Comparison of ENCODE assay signal across 24 cellular contexts in the genomic region with DNA sequence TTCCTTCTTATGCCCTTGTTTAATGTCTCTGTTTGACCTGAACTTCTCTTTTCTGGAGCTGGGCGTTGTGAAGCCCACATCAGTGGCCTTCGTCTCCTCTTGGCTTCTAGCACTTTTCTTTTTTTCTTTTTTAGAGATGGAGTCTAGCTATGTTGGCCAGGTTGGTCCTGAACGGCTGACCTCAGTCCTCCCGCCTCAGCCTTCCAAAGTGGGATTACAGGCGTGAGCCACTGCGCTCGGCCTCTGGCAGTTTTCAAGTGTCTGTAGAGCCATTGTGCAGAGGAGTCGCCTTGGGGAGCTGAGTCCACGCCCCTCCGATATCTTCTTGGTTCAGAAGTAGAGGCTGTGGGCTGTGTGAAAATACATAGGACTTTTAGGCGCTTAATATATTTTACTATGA. TPM values are rescaled to one million over a fixed set of nuclear protein-coding genes. Genes with fewer than 3 reads are reported as not detected.
DNase-seq lines count a peak whose midpoint lies in the region; ATAC-seq, FAIRE-seq and TF ChIP-seq lines count a peak whose summit lies in the region.
"Had no signal": no experiment of that assay in that cellular context is flagged by ENCODE, and none has a peak within 500 bp of the region (broad histone marks: within the 10 kb centered on the region; RNA-seq: fewer than 3 reads in every experiment).

No MANE protein-coding gene starts in this region.

- H3K4me1 Mint-ChIP-seq in endodermal cell = peaks cover 5% of the 10 kb centered on the region
- H3K4me1 Mint-ChIP-seq in neural crest cell = peaks cover 46% of the 10 kb centered on the region

- TF ChIP-seq CTCF in D721Med (IDR thresholded peaks at IDR 0.05; ENCODE audit: insufficient read depth, missing control alignments) (no peak), OCI-LY3 (IDR thresholded peaks at IDR 0.05; ENCODE audit: low read depth, low read length) (no peak), endodermal cell (conservative IDR thresholded peaks at IDR 0.05) (no peak), neural crest cell (conservative IDR thresholded peaks at IDR 0.05) (no peak), colonic mucosa (IDR thresholded peaks at IDR 0.05) (no peak)

- peaks cover 68% of the 10 kb centered on the region for H3K79me2 ChIP-seq in OCI-LY3 (ENCODE audit: low read length)

- H3K36me3 ChIP-seq in OCI-LY3 (replicated peaks; ENCODE audit: low read depth, low read length) (peaks cover 61% of the 10 kb centered on the region), endodermal cell (ENCODE audit: control insufficient read depth, insufficient read depth, low read length) (peaks cover 86% of the 10 kb centered on the region), colonic mucosa (no peaks in the 10 kb centered on the region)
- H3K36me3 ChIP-seq: Peyer's patch had no signal

- no peak overlapping the region for H3K4me3 ChIP-seq in OCI-LY3 (ENCODE audit: low read length)
- H3K4me3 ChIP-seq in endodermal cell (ENCODE audit: low read length) = no peak overlapping the region
- no peak overlapping the region for H3K4me3 ChIP-seq in colonic mucosa
- H3K4me3 ChIP-seq: Peyer's patch, SJSA1 had no signal

- H3K27ac Mint-ChIP-seq in endodermal cell = peak overlapping the region; percentile 20
- H3K27ac Mint-ChIP-seq in neural crest cell (ENCODE audit: unreplicated experiment) = peak overlapping the region; percentile 54
- H3K27ac Mint-ChIP-seq: HFFc6 had no signal

- H3K27me3 ChIP-seq in OCI-LY3 (ENCODE audit: low read depth, low read length) (no peaks in the 10 kb centered on the region), endodermal cell (ENCODE audit: control insufficient read depth, insufficient read depth, low read length, poor library complexity, severe bottlenecking) (no peaks in the 10 kb centered on the region), colonic mucosa (no peaks in the 10 kb centered on the region)
- H3K27me3 ChIP-seq: BE2C, Peyer's patch, SJSA1 had no signal

- H3K4me1 ChIP-seq in OCI-LY3 (ENCODE audit: low read length) = peaks cover 36% of the 10 kb centered on the region
- no peaks in the 10 kb centered on the region for H3K4me1 ChIP-seq in endodermal cell (ENCODE audit: control insufficient read depth, insufficient read depth, low read length)
- no peaks in the 10 kb centered on the region for H3K4me1 ChIP-seq in colonic mucosa
- H3K4me1 ChIP-seq: BE2C, Peyer's patch had no signal

- 0 out of 2 replicates have a peak, but pooled peaks cover 4% of the 10 kb centered on the region for H4K20me1 ChIP-seq in OCI-LY3 (ENCODE audit: insufficient read depth, low read length)

- H3K27ac ChIP-seq in OCI-LY3 (ENCODE audit: low read length) (peak overlapping the region; percentile 52), endodermal cell (ENCODE audit: low read depth, low read length) (no peak overlapping the region), colonic mucosa (no peak overlapping the region)
- H3K27ac ChIP-seq: HL-60, Peyer's patch, SJSA1 had no signal

- H3K4me2 ChIP-seq in OCI-LY3 (ENCODE audit: low read length) = peak overlapping the region; percentile 34

- H3K27me3 Mint-ChIP-seq in endodermal cell (ENCODE audit: insufficient read depth) (no peaks in the 10 kb centered on the region), neural crest cell (ENCODE audit: low read depth) (no peaks in the 10 kb centered on the region)

- H2AFZ ChIP-seq in OCI-LY3 (ENCODE audit: low read depth, low read length) = no peak overlapping the region

- 94 to 99% methylated on average over 9 to 11 of the region's 11 CpGs for WGBS in endodermal cell (ENCODE audit: insufficient coverage in 1 of 2, insufficient read length in 1 of 2), 2 experiments

- DNase-seq in D721Med (ENCODE audit: insufficient read length, low spot score) (no peak), endodermal cell (peak; percentile 13), neural crest cell (ENCODE audit: low read depth, low spot score) (no peak), hepatic stellate cell (ENCODE audit: low spot score) (no peak), colonic mucosa (no peak)
- DNase-seq in activated naive CD4-positive, alpha-beta T cell (lab: John Stamatoyannopoulos, UW) = no peak
- DNase-seq: BE2C, DMS79 treated with DMSO at 0.1 percent for 48 hours, H7, HFFc6, KG1, NCI-H1105, NCI-H146, NCI-H2029, NCI-H226, NCI-H510A treated with DMSO at 0.1 percent for 48 hours, NCI-H748 treated with DMSO at 0.1 percent for 48 hours had no signal

- FAIRE-seq in D721Med (lab: Jason Lieb, UNC) = peak; percentile 97
- FAIRE-seq: A204.1, HepG2 had no signal

- H3K36me3 Mint-ChIP-seq in endodermal cell (ENCODE audit: low read depth) = peaks cover 85% of the 10 kb centered on the region
- H3K36me3 Mint-ChIP-seq in neural crest cell (ENCODE audit: low read depth) = peaks cover 25% of the 10 kb centered on the region

- H3K9ac ChIP-seq in OCI-LY3 (ENCODE audit: low read length) = no peak overlapping the region
- H3K9ac ChIP-seq in endodermal cell (ENCODE audit: extremely low read depth, low read length, poor library complexity, severe bottlenecking) = no peak overlapping the region
- no peak overlapping the region for H3K9ac ChIP-seq in colonic mucosa (ENCODE audit: low read depth in 2 of 2, low read length in 2 of 2)

- H3K9me3 ChIP-seq in OCI-LY3 (ENCODE audit: insufficient read depth, low read length) (no peaks in the 10 kb centered on the region), endodermal cell (ENCODE audit: control insufficient read depth, low read length) (no peaks in the 10 kb centered on the region), colonic mucosa (no peaks in the 10 kb centered on the region)
- H3K9me3 ChIP-seq: BE2C, Peyer's patch, SJSA1 had no signal

- H3K4me3 Mint-ChIP-seq in endodermal cell (no peak overlapping the region), neural crest cell (no peak overlapping the region)
- H3K4me3 Mint-ChIP-seq: HFFc6 had no signal

- intact Hi-C loops in colonic mucosa (cut with DNase I) = no loop called here

- H3K9me3 Mint-ChIP-seq in endodermal cell (no peaks in the 10 kb centered on the region), neural crest cell (no peaks in the 10 kb centered on the region)
- H3K9me3 Mint-ChIP-seq: HFFc6 had no signal

- no peak for ATAC-seq in HG03045 (IDR thresholded peaks at IDR 0.05; ENCODE audit: unreplicated experiment)
- ATAC-seq: HepG2 had no signal

RNA-seq across cellular contexts. Expression of a gene that starts 36.5 kb away (rescaled TPM):
- total RNA-seq in endodermal cell (100 to 1,000 TPM; 138 to 207 TPM), neural crest cell (171 and 180 TPM in 2 replicates), colonic mucosa (10 to 100 TPM in 1 of 2 donors, 1 to 10 TPM in 1; 5.6 to 14.8 TPM)
- polyA plus RNA-seq in endodermal cell (2013, experiment 1 of 2) = 164 TPM
- 157 TPM for polyA plus RNA-seq in endodermal cell (2013, experiment 2 of 2)
- total RNA-seq: HepG2 had no signal
- polyA plus RNA-seq: HepG2 had no signal

Comparison
In these comparisons a context has a peak if more than half of its experiments do, and no peak if none do; other contexts are left out.
1. RNA of a gene that starts 36.5 kb away (total RNA-seq): 138 to 207 TPM in endodermal cell and 171 to 180 TPM in neural crest cell; 5.6 to 14.8 TPM in colonic mucosa; every median in the first group is over 4 times any median in the second.